ENCODE assay signal across 9 cellular contexts in genomic region chr17:9115446-9116265, GRCh38.
A peak's percentile ranks its signal among the peaks of the same experiment; 100 is the strongest.
DNase-seq lines count a peak whose midpoint lies in the region; ATAC-seq and TF ChIP-seq lines count a peak whose summit lies in the region.
"Had no signal": no experiment of that assay in that cellular context is flagged by ENCODE, and none has a peak within 500 bp of the region (broad histone marks: within the 10 kb centered on the region; RNA-seq: fewer than 3 reads in every experiment).

No MANE protein-coding gene starts in this region.

- H3K36me3 Mint-ChIP-seq in CD4-positive, alpha-beta memory T cell: no peaks in the 10 kb centered on the region
- no peaks in the 10 kb centered on the region for H3K36me3 Mint-ChIP-seq in activated naive CD4-positive, alpha-beta T cell treated with anti-CD3 and anti-CD28 coated beads, Interleukin-2, amount 50 U/mL, for 72 hours

- H3K4me3 ChIP-seq in CD4-positive, alpha-beta memory T cell (ENCODE audit: low read length in 2 of 2): no peak overlapping the region
- peak overlapping the region; percentile 9 to 32 for H3K4me3 ChIP-seq in right atrium auricular region
- peak overlapping the region; percentile 32 for H3K4me3 ChIP-seq in rectal smooth muscle tissue (ENCODE audit: low read length)
- H3K4me3 ChIP-seq: HAP-1 had no signal

- peak in 1 of 2 donors; percentile 63 for TF ChIP-seq CTCF in right atrium auricular region (IDR thresholded peaks at IDR 0.05)

- H3K9me3 ChIP-seq in CD4-positive, alpha-beta memory T cell (ENCODE audit: control insufficient read depth in 1 of 2, low read length in 2 of 2): no peaks in the 10 kb centered on the region
- peaks cover 0 to 5% of the 10 kb centered on the region in 2 donors for H3K9me3 ChIP-seq in right atrium auricular region
- H3K9me3 ChIP-seq: HAP-1 had no signal

- peak overlapping the region in 2 of 7 donors; percentile 25 to 70 for H3K27ac Mint-ChIP-seq in CD4-positive, alpha-beta memory T cell
- H3K27ac Mint-ChIP-seq in activated naive CD4-positive, alpha-beta T cell treated with anti-CD3 and anti-CD28 coated beads, Interleukin-2, amount 50 U/mL, for 72 hours: peak overlapping the region; percentile 55 to 68

- H3K27ac ChIP-seq in CD4-positive, alpha-beta memory T cell (ENCODE audit: low read depth, low read length): no peak overlapping the region
- peak overlapping the region; percentile 66 to 78 for H3K27ac ChIP-seq in right atrium auricular region
- H3K27ac ChIP-seq in rectal smooth muscle tissue (ENCODE audit: low read depth, low read length): peak overlapping the region; percentile 36

- H3K4me1 ChIP-seq in CD4-positive, alpha-beta memory T cell (ENCODE audit: insufficient read depth, low read length): no peaks in the 10 kb centered on the region
- peaks cover 0 to 27% of the 10 kb centered on the region in 2 donors for H3K4me1 ChIP-seq in right atrium auricular region
- peaks cover 5% of the 10 kb centered on the region for H3K4me1 ChIP-seq in rectal smooth muscle tissue (ENCODE audit: control insufficient read depth, insufficient read depth, low read length)

- CTCF ChIA-PET in CD4-positive, alpha-beta memory T cell (lab: Charles Lee; ENCODE audit: partially characterized antibody): interaction anchor here (1.4 kb wide), 1 partner anchor 177 kb away, joined by 5 read pairs; no protein-coding TSS in a partner anchor

- peaks cover 18 to 27% of the 10 kb centered on the region in 2 donors for H3K27me3 Mint-ChIP-seq in CD4-positive, alpha-beta memory T cell

- H3K27me3 ChIP-seq in CD4-positive, alpha-beta memory T cell (ENCODE audit: insufficient read depth, low read length): no peaks in the 10 kb centered on the region
- no peaks in the 10 kb centered on the region for H3K27me3 ChIP-seq in right atrium auricular region
- no peaks in the 10 kb centered on the region for H3K27me3 ChIP-seq in rectal smooth muscle tissue (ENCODE audit: control insufficient read depth, insufficient read depth, low read length)

- no peak overlapping the region for H3K9ac ChIP-seq in rectal smooth muscle tissue (ENCODE audit: low read length)

- H3K4me3 Mint-ChIP-seq in CD4-positive, alpha-beta memory T cell: peak overlapping the region; percentile 38 to 76 (median 56)

- peaks cover 0 to 5% (median 2%) of the 10 kb centered on the region in 8 donors for H3K9me3 Mint-ChIP-seq in CD4-positive, alpha-beta memory T cell
- H3K9me3 Mint-ChIP-seq in activated naive CD4-positive, alpha-beta T cell treated with anti-CD3 and anti-CD28 coated beads, Interleukin-2, amount 50 U/mL, for 72 hours: peaks cover 0 to 4% of the 10 kb centered on the region in 2 donors

- peak in 2 of 5 donors; percentile 1 to 12 for DNase-seq in CD4-positive, alpha-beta memory T cell
- DNase-seq in NOMO-1 treated with dmso at 0.1 percent for 144 hours (lab: John Stamatoyannopoulos, UW; ENCODE audit: unreplicated experiment): peak; percentile 36
- DNase-seq in activated naive CD4-positive, alpha-beta T cell treated with anti-CD3 and anti-CD28 coated beads, Interleukin-2, amount 50 U/mL, for 72 hours (ENCODE audit: low spot score in 2 of 2): peak in 1 of 2 donors; percentile 60
- DNase-seq in right atrium auricular region (ENCODE audit: low spot score): peak; percentile 74
- DNase-seq in NCI-H2171 (lab: John Stamatoyannopoulos, UW): no peak

- intact Hi-C loops in CD4-positive, alpha-beta memory T cell (cut with micrococcal nuclease): no loop called here

- no peaks in the 10 kb centered on the region for H3K36me3 ChIP-seq in CD4-positive, alpha-beta memory T cell (ENCODE audit: insufficient read depth, low read length)
- H3K36me3 ChIP-seq in right atrium auricular region (no peaks in the 10 kb centered on the region), rectal smooth muscle tissue (ENCODE audit: control insufficient read depth, insufficient read depth, low read length) (no peaks in the 10 kb centered on the region)
- H3K36me3 ChIP-seq: HAP-1 had no signal

- peaks cover 0 to 13% (median 3%) of the 10 kb centered on the region in 4 donors for H3K4me1 Mint-ChIP-seq in CD4-positive, alpha-beta memory T cell

- peak; percentile 93 to 95 for ATAC-seq in activated naive CD4-positive, alpha-beta T cell treated with anti-CD3 and anti-CD28 coated beads, Interleukin-2, amount 50 U/mL, for 72 hours
- ATAC-seq in HG02884 (IDR thresholded peaks at IDR 0.05; ENCODE audit: unreplicated experiment): no peak
- no peak for ATAC-seq in HG03520 (IDR thresholded peaks at IDR 0.05; ENCODE audit: unreplicated experiment)

- POLR2A ChIA-PET in CD4-positive, alpha-beta memory T cell (lab: Charles Lee; ENCODE audit: partially characterized antibody): no interaction called here

Comparison
In these comparisons a context has a peak if more than half of its experiments do, and no peak if none do; other contexts are left out.
1. H3K4me3 ChIP-seq: peak in right atrium auricular region (2 of 2) and rectal smooth muscle tissue (single experiment); none in CD4-positive, alpha-beta memory T cell (0 of 2).
2. ATAC-seq: peak in activated naive CD4-positive, alpha-beta T cell treated with anti-CD3 and anti-CD28 coated beads, Interleukin-2, amount 50 U/mL, for 72 hours (2 of 2); none in HG02884 (single experiment) and HG03520 (single experiment).